In the genomic region with DNA sequence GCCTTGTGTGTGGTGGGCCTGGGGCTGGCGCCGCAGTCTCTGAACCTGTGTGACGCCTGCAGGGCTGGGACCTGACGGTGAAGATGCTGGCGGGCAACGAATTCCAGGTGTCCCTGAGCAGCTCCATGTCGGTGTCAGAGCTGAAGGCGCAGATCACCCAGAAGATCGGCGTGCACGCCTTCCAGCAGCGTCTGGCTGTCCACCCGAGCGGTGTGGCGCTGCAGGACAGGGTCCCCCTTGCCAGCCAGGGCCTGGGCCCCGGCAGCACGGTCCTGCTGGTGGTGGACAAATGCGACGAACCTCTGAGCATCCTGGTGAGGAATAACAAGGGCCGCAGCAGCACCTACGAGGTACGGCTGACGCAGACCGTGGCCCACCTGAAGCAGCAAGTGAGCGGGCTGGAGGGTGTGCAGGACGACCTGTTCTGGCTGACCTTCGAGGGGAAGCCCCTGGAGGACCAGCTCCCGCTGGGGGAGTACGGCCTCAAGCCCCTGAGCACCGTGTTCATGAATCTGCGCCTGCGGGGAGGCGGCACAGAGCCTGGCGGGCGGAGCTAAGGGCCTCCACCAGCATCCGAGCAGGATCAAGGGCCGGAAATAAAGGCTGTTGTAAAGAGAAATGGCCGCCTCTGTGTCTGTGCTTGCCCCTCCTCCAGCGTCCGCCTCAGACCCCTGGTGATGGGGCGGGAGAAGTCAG, we compare ENCODE assay signal across 6 cellular contexts. TPM values are rescaled to one million over a fixed set of nuclear protein-coding genes. Genes with fewer than 3 reads are reported as not detected.
DNase-seq lines count a peak whose midpoint lies in the region; ATAC-seq and TF ChIP-seq lines count a peak whose summit lies in the region.

No MANE protein-coding gene starts in this region.

- H3K4me3 ChIP-seq in lower leg skin (ENCODE audit: low read depth, poor library complexity, severe bottlenecking): peak overlapping the region; percentile 4

- peak overlapping the region; percentile 84 for H3K4me3 Mint-ChIP-seq in activated T-helper 2 cell treated with anti-CD3 and anti-CD28 coated beads, Interferon-gamma antibody, Interleukin-2, Interleukin-4, amounts not matched to agents 10 μg/mL and 5 μg/mL and 100 μg/mL, durations not matched to agents 14 hours and 24 hours and 36 hours (ENCODE audit: low read depth)

- peak; percentile 28 for ATAC-seq in HG02885 (IDR thresholded peaks at IDR 0.05; ENCODE audit: poor library complexity, unreplicated experiment)
- ATAC-seq in HG02973 (IDR thresholded peaks at IDR 0.05; ENCODE audit: unreplicated experiment): no peak

- H3K27me3 Mint-ChIP-seq in activated T-helper 2 cell treated with anti-CD3 and anti-CD28 coated beads, Interferon-gamma antibody, Interleukin-2, Interleukin-4, amounts not matched to agents 10 μg/mL and 5 μg/mL and 100 μg/mL, durations not matched to agents 14 hours and 24 hours and 36 hours (ENCODE audit: low read depth): peaks cover under 1% of the 10 kb centered on the region

- H3K36me3 Mint-ChIP-seq in activated T-helper 2 cell treated with anti-CD3 and anti-CD28 coated beads, Interferon-gamma antibody, Interleukin-2, Interleukin-4, amounts not matched to agents 10 μg/mL and 5 μg/mL and 100 μg/mL, durations not matched to agents 14 hours and 24 hours and 36 hours (ENCODE audit: low read depth): peaks cover 3% of the 10 kb centered on the region

- intact Hi-C loops in activated T-helper 2 cell treated with anti-CD3 and anti-CD28 coated beads, Interferon-gamma antibody, Interleukin-2, Interleukin-4, amounts not matched to agents 10 μg/mL and 5 μg/mL and 100 μg/mL, durations not matched to agents 14 hours and 24 hours and 36 hours (cut with micrococcal nuclease): loop anchor here (1.0 to 10.0 kb wide), 2 partner anchors 9 to 191 kb away; partner anchors contain the start of gene TNFRSF18
- intact Hi-C loops in lower leg skin (cut with DNase I; ENCODE audit: low total_unique reads): no loop called here

- peaks cover 28% of the 10 kb centered on the region for H3K4me1 Mint-ChIP-seq in activated T-helper 2 cell treated with anti-CD3 and anti-CD28 coated beads, Interferon-gamma antibody, Interleukin-2, Interleukin-4, amounts not matched to agents 10 μg/mL and 5 μg/mL and 100 μg/mL, durations not matched to agents 14 hours and 24 hours and 36 hours (ENCODE audit: low read depth)

- no peak for DNase-seq in activated T-helper 2 cell treated with anti-CD3 and anti-CD28 coated beads, Interferon-gamma antibody, Interleukin-2, Interleukin-4, amounts not matched to agents 10 μg/mL and 5 μg/mL and 100 μg/mL, durations not matched to agents 14 hours and 24 hours and 36 hours (ENCODE audit: low spot score)
- DNase-seq in lower leg skin (ENCODE audit: low spot score in 2 of 2) (no peak), DMS 273 (lab: John Stamatoyannopoulos, UW; ENCODE audit: unreplicated experiment) (no peak), T-helper 9 cell (no peak)

- TF ChIP-seq CTCF in lower leg skin (IDR thresholded peaks at IDR 0.05): no peak

- 61 to 75% methylated on average over 29 to 39 of the region's 41 CpGs for WGBS in lower leg skin, 2 donors

- TF ChIP-seq POLR2A in lower leg skin (IDR thresholded peaks at IDR 0.05): no peak

- no peaks in the 10 kb centered on the region for H3K9me3 Mint-ChIP-seq in activated T-helper 2 cell treated with anti-CD3 and anti-CD28 coated beads, Interferon-gamma antibody, Interleukin-2, Interleukin-4, amounts not matched to agents 10 μg/mL and 5 μg/mL and 100 μg/mL, durations not matched to agents 14 hours and 24 hours and 36 hours

- H3K27ac Mint-ChIP-seq in activated T-helper 2 cell treated with anti-CD3 and anti-CD28 coated beads, Interferon-gamma antibody, Interleukin-2, Interleukin-4, amounts not matched to agents 10 μg/mL and 5 μg/mL and 100 μg/mL, durations not matched to agents 14 hours and 24 hours and 36 hours: peak overlapping the region; percentile 89

RNA-seq across cellular contexts. Expression of gene ISG15, which starts 0.8 kb away (rescaled TPM):
- 31.9 and 33.8 TPM in 2 replicates for total RNA-seq in activated T-helper 2 cell treated with anti-CD3 and anti-CD28 coated beads, Interferon-gamma antibody, Interleukin-2, Interleukin-4, amounts not matched to agents 10 μg/mL and 5 μg/mL and 100 μg/mL, durations not matched to agents 14 hours and 24 hours and 36 hours
- 10 to 100 TPM in 1 of 4 donors, 1 to 10 TPM in 3; 3.6 to 12.9 (median 6.0) TPM for total RNA-seq in lower leg skin

RNA-seq across cellular contexts. Expression of gene AGRN, which starts 5.8 kb away (rescaled TPM):
- total RNA-seq in activated T-helper 2 cell treated with anti-CD3 and anti-CD28 coated beads, Interferon-gamma antibody, Interleukin-2, Interleukin-4, amounts not matched to agents 10 μg/mL and 5 μg/mL and 100 μg/mL, durations not matched to agents 14 hours and 24 hours and 36 hours: 27.6 and 29.2 TPM in 2 replicates
- 10 to 100 TPM; 36.9 to 55.8 (median 54.6) TPM for total RNA-seq in lower leg skin

RNA-seq across cellular contexts. Expression of gene HES4, which starts 14.2 kb away (rescaled TPM):
- 2.0 and 3.1 TPM in 2 replicates for total RNA-seq in activated T-helper 2 cell treated with anti-CD3 and anti-CD28 coated beads, Interferon-gamma antibody, Interleukin-2, Interleukin-4, amounts not matched to agents 10 μg/mL and 5 μg/mL and 100 μg/mL, durations not matched to agents 14 hours and 24 hours and 36 hours
- 10 to 100 TPM; 30.4 to 70.4 (median 40.9) TPM for total RNA-seq in lower leg skin

RNA-seq across cellular contexts. Expression of gene PERM1, which starts 32.2 kb away (rescaled TPM):
- total RNA-seq in activated T-helper 2 cell treated with anti-CD3 and anti-CD28 coated beads, Interferon-gamma antibody, Interleukin-2, Interleukin-4, amounts not matched to agents 10 μg/mL and 5 μg/mL and 100 μg/mL, durations not matched to agents 14 hours and 24 hours and 36 hours: not detected in 2 replicates
- total RNA-seq in lower leg skin: under 1 TPM in 3 of 4 donors, not detected in 1; 0.17 to 0.46 (median 0.29) TPM

RNA-seq across cellular contexts. Expression of gene PLEKHN1, which starts 47.8 kb away (rescaled TPM):
- total RNA-seq in activated T-helper 2 cell treated with anti-CD3 and anti-CD28 coated beads, Interferon-gamma antibody, Interleukin-2, Interleukin-4, amounts not matched to agents 10 μg/mL and 5 μg/mL and 100 μg/mL, durations not matched to agents 14 hours and 24 hours and 36 hours: 3.7 and 4.0 TPM in 2 replicates
- 100 to 1,000 TPM in 1 of 4 donors, 10 to 100 TPM in 3; 38.7 to 109 (median 45.3) TPM for total RNA-seq in lower leg skin
